2 cellular contexts compared by ENCODE assay signal in the genomic region with DNA sequence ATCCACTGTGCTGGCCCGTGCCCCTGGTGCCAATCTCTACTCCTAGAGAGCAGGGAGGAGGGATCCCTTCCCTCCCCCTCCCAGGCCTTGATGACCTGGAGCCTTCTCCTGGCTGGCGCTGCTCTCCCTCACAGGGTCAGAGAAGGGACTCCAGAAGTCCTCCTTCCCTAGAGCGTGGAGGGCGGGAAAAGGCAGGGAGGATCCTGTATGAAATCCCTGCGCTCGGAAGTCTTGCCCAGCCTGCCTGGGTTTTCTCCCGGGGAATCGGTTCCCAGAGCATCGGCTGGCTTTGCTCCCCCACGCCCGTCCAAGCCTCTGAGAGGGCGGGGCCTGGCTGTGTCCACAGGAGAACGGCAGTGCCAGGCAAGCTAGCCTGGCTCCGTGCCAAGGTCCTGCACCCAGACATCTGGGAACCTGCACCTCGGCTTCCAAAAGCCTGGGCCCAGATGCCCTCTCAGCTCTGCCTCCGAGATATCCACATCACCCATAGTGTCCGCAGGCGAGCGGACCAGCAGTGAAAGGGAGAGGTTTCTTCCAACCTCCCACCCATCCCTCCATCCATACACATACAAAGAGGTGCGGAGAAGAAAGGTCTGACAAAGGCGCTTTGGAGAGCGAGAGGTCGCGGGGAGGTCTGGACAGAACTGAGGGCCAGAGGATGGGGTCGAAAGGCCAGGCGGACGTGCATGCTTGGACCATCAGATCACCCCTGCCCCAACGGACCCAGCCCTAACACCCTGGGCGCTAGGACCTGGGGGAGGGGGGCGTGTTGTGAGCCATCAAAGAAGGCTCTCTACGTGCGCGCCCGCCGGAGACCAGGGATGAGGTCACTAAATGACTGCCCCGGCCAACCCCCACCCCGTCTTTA.
TF ChIP-seq lines count a peak whose summit lies in the region.

No MANE protein-coding gene starts in this region.

TF ChIP-seq in HEK293, 187 proteins besides CTCF, POLR2A, EP300 and RAD21 (continued from another document and continues in another):
- TF ChIP-seq KLF1 (tag by site-specific recombination; IDR thresholded peaks at IDR 0.05) (peak; percentile 74), ZNF394 (tag by site-specific recombination; IDR thresholded peaks at IDR 0.05; ENCODE audit: borderline replicate concordance) (peak; percentile 31; the same call in 1 of the 2 replicates), KLF16 (tag by site-specific recombination; IDR thresholded peaks at IDR 0.05) (peak; percentile 98), ZNF366 (tag by site-specific recombination; conservative IDR thresholded peaks at IDR 0.05) (peak; percentile 100), ZNF585B (tag by site-specific recombination; IDR thresholded peaks at IDR 0.05) (no peak), ZFP69B (tag by site-specific recombination; IDR thresholded peaks at IDR 0.05) (peak; percentile 98), IKZF3 (tag by site-specific recombination; IDR thresholded peaks at IDR 0.05) (0 out of 2 replicates have a peak, but pooled peaks have one; percentile 15), WT1 (tag by site-specific recombination; IDR thresholded peaks at IDR 0.05) (0 out of 2 replicates have a peak, but pooled peaks have one; percentile 15), ZNF660 (tag by site-specific recombination; IDR thresholded peaks at IDR 0.05) (0 out of 2 replicates have a peak, but pooled peaks have one; percentile 58), BCL11B (tag by site-specific recombination; IDR thresholded peaks at IDR 0.05; ENCODE audit: low read depth) (0 out of 2 replicates have a peak, but pooled peaks have one; percentile 16), KLF8 (tag by site-specific recombination; IDR thresholded peaks at IDR 0.05) (peak; percentile 88), ZNF211 (tag by site-specific recombination; IDR thresholded peaks at IDR 0.05; ENCODE audit: low read depth) (no peak), ZNF76 (tag by site-specific recombination; IDR thresholded peaks at IDR 0.05; ENCODE audit: borderline replicate concordance, low read depth) (peak; percentile 55), ZNF629 (tag by site-specific recombination; IDR thresholded peaks at IDR 0.05) (peak; percentile 81), KLF10 (tag by site-specific recombination; IDR thresholded peaks at IDR 0.05) (peak; percentile 85), REPIN1 (tag by site-specific recombination; IDR thresholded peaks at IDR 0.05; ENCODE audit: low read depth) (0 out of 2 replicates have a peak, but pooled peaks have one; percentile 39), ZBTB17 (tag by site-specific recombination; IDR thresholded peaks at IDR 0.05) (peak; percentile 96), ZNF341 (tag by site-specific recombination; IDR thresholded peaks at IDR 0.05; ENCODE audit: low read depth) (peak; percentile 49), BCL11A (tag by site-specific recombination; IDR thresholded peaks at IDR 0.05; ENCODE audit: low read depth) (peak; percentile 90)
- TF ChIP-seq, protein P1, sequence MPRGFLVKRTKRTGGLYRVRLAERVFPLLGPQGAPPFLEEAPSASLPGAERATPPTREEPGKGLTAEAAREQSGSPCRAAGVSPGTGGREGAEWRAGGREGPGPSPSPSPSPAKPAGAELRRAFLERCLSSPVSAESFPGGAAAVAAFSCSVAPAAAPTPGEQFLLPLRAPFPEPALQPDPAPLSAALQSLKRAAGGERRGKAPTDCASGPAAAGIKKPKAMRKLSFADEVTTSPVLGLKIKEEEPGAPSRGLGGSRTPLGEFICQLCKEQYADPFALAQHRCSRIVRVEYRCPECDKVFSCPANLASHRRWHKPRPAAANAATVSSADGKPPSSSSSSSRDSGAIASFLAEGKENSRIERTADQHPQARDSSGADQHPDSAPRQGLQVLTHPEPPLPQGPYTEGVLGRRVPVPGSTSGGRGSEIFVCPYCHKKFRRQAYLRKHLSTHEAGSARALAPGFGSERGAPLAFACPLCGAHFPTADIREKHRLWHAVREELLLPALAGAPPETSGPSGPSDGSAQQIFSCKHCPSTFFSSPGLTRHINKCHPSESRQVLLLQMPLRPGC (tag by site-specific recombination; IDR thresholded peaks at IDR 0.05): 0 out of 2 replicates have a peak, but pooled peaks have one; percentile 23
- TF ChIP-seq, protein P2, sequence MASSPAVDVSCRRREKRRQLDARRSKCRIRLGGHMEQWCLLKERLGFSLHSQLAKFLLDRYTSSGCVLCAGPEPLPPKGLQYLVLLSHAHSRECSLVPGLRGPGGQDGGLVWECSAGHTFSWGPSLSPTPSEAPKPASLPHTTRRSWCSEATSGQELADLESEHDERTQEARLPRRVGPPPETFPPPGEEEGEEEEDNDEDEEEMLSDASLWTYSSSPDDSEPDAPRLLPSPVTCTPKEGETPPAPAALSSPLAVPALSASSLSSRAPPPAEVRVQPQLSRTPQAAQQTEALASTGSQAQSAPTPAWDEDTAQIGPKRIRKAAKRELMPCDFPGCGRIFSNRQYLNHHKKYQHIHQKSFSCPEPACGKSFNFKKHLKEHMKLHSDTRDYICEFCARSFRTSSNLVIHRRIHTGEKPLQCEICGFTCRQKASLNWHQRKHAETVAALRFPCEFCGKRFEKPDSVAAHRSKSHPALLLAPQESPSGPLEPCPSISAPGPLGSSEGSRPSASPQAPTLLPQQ (tag by site-specific recombination; IDR thresholded peaks at IDR 0.05): peak; percentile 98
- TF ChIP-seq, protein P3, sequence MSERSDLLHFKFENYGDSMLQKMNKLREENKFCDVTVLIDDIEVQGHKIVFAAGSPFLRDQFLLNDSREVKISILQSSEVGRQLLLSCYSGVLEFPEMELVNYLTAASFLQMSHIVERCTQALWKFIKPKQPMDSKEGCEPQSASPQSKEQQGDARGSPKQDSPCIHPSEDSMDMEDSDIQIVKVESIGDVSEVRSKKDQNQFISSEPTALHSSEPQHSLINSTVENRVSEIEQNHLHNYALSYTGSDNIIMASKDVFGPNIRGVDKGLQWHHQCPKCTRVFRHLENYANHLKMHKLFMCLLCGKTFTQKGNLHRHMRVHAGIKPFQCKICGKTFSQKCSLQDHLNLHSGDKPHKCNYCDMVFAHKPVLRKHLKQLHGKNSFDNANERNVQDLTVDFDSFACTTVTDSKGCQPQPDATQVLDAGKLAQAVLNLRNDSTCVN (tag by site-specific recombination; optimal IDR thresholded peaks at IDR 0.05): peak; percentile 64

TF ChIP-seq in HepG2, 621 proteins besides CTCF, POLR2A, EP300 and RAD21 (continued from another document and continues in another):
- TF ChIP-seq ZFP37 (CRISPR knock-in tag; IDR thresholded peaks at IDR 0.05; ENCODE audit: borderline replicate concordance) (0 out of 2 replicates have a peak, but pooled peaks have one; percentile 33), RNF2 (conservative IDR thresholded peaks at IDR 0.05; ENCODE audit: low read depth) (no peak), ZNF558 (CRISPR knock-in tag; IDR thresholded peaks at IDR 0.05; ENCODE audit: borderline replicate concordance) (0 out of 2 replicates have a peak, but pooled peaks have one; percentile 55), ZFP36L1 (CRISPR knock-in tag; IDR thresholded peaks at IDR 0.05) (no peak), MYC (CRISPR knock-in tag; IDR thresholded peaks at IDR 0.05; ENCODE audit: borderline replicate concordance) (peak; percentile 35; the same call in 1 of the 2 replicates), SRSF1 (optimal IDR thresholded peaks at IDR 0.05; ENCODE audit: low read depth, low read length) (peak; percentile 22), ZNF703 (CRISPR knock-in tag; IDR thresholded peaks at IDR 0.05; ENCODE audit: borderline replicate concordance) (no peak), ZNF776 (CRISPR knock-in tag; IDR thresholded peaks at IDR 0.05) (0 out of 2 replicates have a peak, but pooled peaks have one; percentile 28), MEF2D (CRISPR knock-in tag; IDR thresholded peaks at IDR 0.05) (peak; percentile 22; the same call in 1 of the 2 replicates), MED1 (CRISPR knock-in tag; IDR thresholded peaks at IDR 0.05) (0 out of 2 replicates have a peak, but pooled peaks have one; percentile 19), SP4 (CRISPR knock-in tag; IDR thresholded peaks at IDR 0.05) (peak; percentile 32; the same call in 1 of the 2 replicates), ARNT2 (CRISPR knock-in tag; IDR thresholded peaks at IDR 0.05; ENCODE audit: low read depth) (0 out of 2 replicates have a peak, but pooled peaks have one; percentile 38), NR2F1 (CRISPR knock-in tag; IDR thresholded peaks at IDR 0.05) (peak; percentile 26 to 49; a peak in 1 of 4 replicates), ZBTB21 (CRISPR knock-in tag; IDR thresholded peaks at IDR 0.05) (no peak), JUN (CRISPR knock-in tag; IDR thresholded peaks at IDR 0.05) (peak; percentile 66; the same call in 1 of the 2 replicates), NR2F6 (IDR thresholded peaks at IDR 0.05) (peak; percentile 17; the same call in 1 of the 2 replicates), NR2F6 (CRISPR knock-in tag; IDR thresholded peaks at IDR 0.05) (no peak), ZNF430 (CRISPR knock-in tag; IDR thresholded peaks at IDR 0.05) (0 out of 2 replicates have a peak, but pooled peaks have one; percentile 17), MYNN (CRISPR knock-in tag; IDR thresholded peaks at IDR 0.05; ENCODE audit: low read depth) (no peak), GTF3A (CRISPR knock-in tag; conservative IDR thresholded peaks at IDR 0.05) (no peak), HDAC1 (CRISPR knock-in tag; IDR thresholded peaks at IDR 0.05) (peak; percentile 58), EZH2 (conservative IDR thresholded peaks at IDR 0.05; ENCODE audit: low read depth, low read length) (peak; percentile 41; the same call in 1 of the 2 replicates), MBD4 (IDR thresholded peaks at IDR 0.05; ENCODE audit: borderline replicate concordance, low read length) (no peak), PITX1 (CRISPR knock-in tag; IDR thresholded peaks at IDR 0.05) (peak; percentile 36; the same call in 1 of the 2 replicates), TCF7 (IDR thresholded peaks at IDR 0.05; ENCODE audit: low read depth) (peak; percentile 50; the same call in 1 of the 2 replicates), HNRNPLL (IDR thresholded peaks at IDR 0.05; ENCODE audit: low read depth, low read length, poor library complexity, severe bottlenecking) (no peak)
- TF ChIP-seq, protein P4, sequence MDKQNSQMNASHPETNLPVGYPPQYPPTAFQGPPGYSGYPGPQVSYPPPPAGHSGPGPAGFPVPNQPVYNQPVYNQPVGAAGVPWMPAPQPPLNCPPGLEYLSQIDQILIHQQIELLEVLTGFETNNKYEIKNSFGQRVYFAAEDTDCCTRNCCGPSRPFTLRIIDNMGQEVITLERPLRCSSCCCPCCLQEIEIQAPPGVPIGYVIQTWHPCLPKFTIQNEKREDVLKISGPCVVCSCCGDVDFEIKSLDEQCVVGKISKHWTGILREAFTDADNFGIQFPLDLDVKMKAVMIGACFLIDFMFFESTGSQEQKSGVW (CRISPR knock-in tag; IDR thresholded peaks at IDR 0.05; ENCODE audit: borderline replicate concordance): peak; percentile 79; the same call in 1 of the 2 replicates
- TF ChIP-seq, protein P5, sequence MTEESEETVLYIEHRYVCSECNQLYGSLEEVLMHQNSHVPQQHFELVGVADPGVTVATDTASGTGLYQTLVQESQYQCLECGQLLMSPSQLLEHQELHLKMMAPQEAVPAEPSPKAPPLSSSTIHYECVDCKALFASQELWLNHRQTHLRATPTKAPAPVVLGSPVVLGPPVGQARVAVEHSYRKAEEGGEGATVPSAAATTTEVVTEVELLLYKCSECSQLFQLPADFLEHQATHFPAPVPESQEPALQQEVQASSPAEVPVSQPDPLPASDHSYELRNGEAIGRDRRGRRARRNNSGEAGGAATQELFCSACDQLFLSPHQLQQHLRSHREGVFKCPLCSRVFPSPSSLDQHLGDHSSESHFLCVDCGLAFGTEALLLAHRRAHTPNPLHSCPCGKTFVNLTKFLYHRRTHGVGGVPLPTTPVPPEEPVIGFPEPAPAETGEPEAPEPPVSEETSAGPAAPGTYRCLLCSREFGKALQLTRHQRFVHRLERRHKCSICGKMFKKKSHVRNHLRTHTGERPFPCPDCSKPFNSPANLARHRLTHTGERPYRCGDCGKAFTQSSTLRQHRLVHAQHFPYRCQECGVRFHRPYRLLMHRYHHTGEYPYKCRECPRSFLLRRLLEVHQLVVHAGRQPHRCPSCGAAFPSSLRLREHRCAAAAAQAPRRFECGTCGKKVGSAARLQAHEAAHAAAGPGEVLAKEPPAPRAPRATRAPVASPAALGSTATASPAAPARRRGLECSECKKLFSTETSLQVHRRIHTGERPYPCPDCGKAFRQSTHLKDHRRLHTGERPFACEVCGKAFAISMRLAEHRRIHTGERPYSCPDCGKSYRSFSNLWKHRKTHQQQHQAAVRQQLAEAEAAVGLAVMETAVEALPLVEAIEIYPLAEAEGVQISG (CRISPR knock-in tag; IDR thresholded peaks at IDR 0.05): 0 out of 2 replicates have a peak, but pooled peaks have one; percentile 6
- TF ChIP-seq, protein P6, sequence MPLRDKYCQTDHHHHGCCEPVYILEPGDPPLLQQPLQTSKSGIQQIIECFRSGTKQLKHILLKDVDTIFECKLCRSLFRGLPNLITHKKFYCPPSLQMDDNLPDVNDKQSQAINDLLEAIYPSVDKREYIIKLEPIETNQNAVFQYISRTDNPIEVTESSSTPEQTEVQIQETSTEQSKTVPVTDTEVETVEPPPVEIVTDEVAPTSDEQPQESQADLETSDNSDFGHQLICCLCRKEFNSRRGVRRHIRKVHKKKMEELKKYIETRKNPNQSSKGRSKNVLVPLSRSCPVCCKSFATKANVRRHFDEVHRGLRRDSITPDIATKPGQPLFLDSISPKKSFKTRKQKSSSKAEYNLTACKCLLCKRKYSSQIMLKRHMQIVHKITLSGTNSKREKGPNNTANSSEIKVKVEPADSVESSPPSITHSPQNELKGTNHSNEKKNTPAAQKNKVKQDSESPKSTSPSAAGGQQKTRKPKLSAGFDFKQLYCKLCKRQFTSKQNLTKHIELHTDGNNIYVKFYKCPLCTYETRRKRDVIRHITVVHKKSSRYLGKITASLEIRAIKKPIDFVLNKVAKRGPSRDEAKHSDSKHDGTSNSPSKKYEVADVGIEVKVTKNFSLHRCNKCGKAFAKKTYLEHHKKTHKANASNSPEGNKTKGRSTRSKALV (CRISPR knock-in tag; IDR thresholded peaks at IDR 0.05): peak; percentile 68; the same call in 1 of the 2 replicates
- TF ChIP-seq, protein P7, sequence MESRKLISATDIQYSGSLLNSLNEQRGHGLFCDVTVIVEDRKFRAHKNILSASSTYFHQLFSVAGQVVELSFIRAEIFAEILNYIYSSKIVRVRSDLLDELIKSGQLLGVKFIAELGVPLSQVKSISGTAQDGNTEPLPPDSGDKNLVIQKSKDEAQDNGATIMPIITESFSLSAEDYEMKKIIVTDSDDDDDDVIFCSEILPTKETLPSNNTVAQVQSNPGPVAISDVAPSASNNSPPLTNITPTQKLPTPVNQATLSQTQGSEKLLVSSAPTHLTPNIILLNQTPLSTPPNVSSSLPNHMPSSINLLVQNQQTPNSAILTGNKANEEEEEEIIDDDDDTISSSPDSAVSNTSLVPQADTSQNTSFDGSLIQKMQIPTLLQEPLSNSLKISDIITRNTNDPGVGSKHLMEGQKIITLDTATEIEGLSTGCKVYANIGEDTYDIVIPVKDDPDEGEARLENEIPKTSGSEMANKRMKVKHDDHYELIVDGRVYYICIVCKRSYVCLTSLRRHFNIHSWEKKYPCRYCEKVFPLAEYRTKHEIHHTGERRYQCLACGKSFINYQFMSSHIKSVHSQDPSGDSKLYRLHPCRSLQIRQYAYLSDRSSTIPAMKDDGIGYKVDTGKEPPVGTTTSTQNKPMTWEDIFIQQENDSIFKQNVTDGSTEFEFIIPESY (CRISPR knock-in tag; IDR thresholded peaks at IDR 0.05): no peak
- TF ChIP-seq, protein P8, sequence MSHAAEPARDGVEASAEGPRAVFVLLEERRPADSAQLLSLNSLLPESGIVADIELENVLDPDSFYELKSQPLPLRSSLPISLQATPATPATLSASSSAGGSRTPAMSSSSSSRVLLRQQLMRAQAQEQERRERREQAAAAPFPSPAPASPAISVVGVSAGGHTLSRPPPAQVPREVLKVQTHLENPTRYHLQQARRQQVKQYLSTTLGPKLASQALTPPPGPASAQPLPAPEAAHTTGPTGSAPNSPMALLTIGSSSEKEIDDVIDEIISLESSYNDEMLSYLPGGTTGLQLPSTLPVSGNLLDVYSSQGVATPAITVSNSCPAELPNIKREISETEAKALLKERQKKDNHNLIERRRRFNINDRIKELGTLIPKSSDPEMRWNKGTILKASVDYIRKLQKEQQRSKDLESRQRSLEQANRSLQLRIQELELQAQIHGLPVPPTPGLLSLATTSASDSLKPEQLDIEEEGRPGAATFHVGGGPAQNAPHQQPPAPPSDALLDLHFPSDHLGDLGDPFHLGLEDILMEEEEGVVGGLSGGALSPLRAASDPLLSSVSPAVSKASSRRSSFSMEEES (CRISPR knock-in tag; IDR thresholded peaks at IDR 0.05): no peak
